In the genomic region with DNA sequence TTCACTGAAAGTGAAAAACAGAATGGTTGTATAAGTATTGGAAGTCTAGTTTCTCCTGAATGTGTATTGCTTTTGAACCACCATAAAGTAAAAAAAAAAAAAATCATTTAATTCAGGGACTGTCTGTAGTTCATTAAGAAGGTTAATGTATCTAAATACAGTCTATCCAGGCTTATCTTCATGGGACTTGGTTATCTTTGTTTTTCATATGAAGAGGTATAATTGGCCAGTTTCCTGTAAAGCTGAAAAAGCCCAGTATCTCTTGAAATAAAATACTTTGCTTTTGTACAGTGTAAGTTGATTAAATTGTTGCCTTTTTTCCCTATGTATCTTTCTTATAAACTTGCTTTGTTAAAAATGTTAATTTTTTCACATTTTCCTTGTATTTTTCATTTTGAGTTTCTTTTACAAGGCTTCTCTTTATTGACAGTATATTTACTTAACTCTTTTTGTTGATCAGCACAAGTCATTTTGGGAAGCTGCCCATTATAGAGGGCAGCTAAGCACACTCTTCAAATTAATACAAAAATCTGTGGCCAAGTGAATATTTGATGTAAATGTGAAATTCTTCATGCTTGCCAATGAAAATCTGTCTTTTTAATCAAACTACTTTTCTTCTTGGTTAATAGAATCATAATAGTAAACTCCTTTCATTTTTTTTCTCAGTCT, we compare ENCODE assay signal across 12 cellular contexts.
A peak's percentile ranks its signal among the peaks of the same experiment; 100 is the strongest.
DNase-seq lines count a peak whose midpoint lies in the region; TF ChIP-seq lines count a peak whose summit lies in the region.
"Had no signal": no experiment of that assay in that cellular context is flagged by ENCODE, and none has a peak within 500 bp of the region (broad histone marks: within the 10 kb centered on the region; RNA-seq: fewer than 3 reads in every experiment).

No MANE protein-coding gene starts in this region.

- DNase-seq in activated CD4-positive, alpha-beta T cell treated with anti-CD3 and anti-CD28 coated beads, Interleukin-2, amount 10 ng/mL, durations not matched to agents 24 days and 14 days: no peak
- DNase-seq in activated CD4-positive, alpha-beta T cell treated with anti-CD3 and anti-CD28 coated beads, Interleukin-2, amount 50 U/mL, for 1 hour: no peak
- DNase-seq in NCI-H2029 (lab: John Stamatoyannopoulos, UW) (peak; percentile 2), astrocyte of the hippocampus (ENCODE audit: low read depth, low spot score) (peak; percentile 39), osteocyte (ENCODE audit: extremely low spot score, unreplicated experiment) (no peak), retina (no peak), hippocampal formation (lab: John Stamatoyannopoulos, UW) (no peak), GM10248 (ENCODE audit: extremely low spot score) (no peak)
- DNase-seq: activated CD8-positive, alpha-beta memory T cell treated with anti-CD3 and anti-CD28 coated beads, Interleukin-2, amount 50 U/mL, for 4 hours; GOT3; NCI-H187 treated with DMSO at 0.1 percent for 48 hours had no signal

- H3K4me3 Mint-ChIP-seq in activated CD4-positive, alpha-beta T cell treated with anti-CD3 and anti-CD28 coated beads, Interleukin-2, amount 10 ng/mL, durations not matched to agents 24 days and 14 days: peak overlapping the region; percentile 52
- no peak overlapping the region for H3K4me3 Mint-ChIP-seq in osteocyte (ENCODE audit: unreplicated experiment)
- H3K4me3 Mint-ChIP-seq: nephron had no signal

- TF ChIP-seq CTCF in osteocyte (IDR thresholded peaks at IDR 0.05) (no peak), GM10248 (IDR thresholded peaks at IDR 0.05; ENCODE audit: control extremely low read depth, extremely low read depth, low read depth, missing control alignments) (no peak)

- H3K4me1 Mint-ChIP-seq in activated CD4-positive, alpha-beta T cell treated with anti-CD3 and anti-CD28 coated beads, Interleukin-2, amount 10 ng/mL, durations not matched to agents 24 days and 14 days: peaks cover 26% of the 10 kb centered on the region
- H3K4me1 Mint-ChIP-seq in osteocyte (ENCODE audit: unreplicated experiment): peaks cover 28% of the 10 kb centered on the region
- H3K4me1 Mint-ChIP-seq: nephron had no signal

- no peaks in the 10 kb centered on the region for H3K36me3 Mint-ChIP-seq in activated CD4-positive, alpha-beta T cell treated with anti-CD3 and anti-CD28 coated beads, Interleukin-2, amount 10 ng/mL, durations not matched to agents 24 days and 14 days (ENCODE audit: low read depth)
- peaks cover 2% of the 10 kb centered on the region for H3K36me3 Mint-ChIP-seq in osteocyte (ENCODE audit: unreplicated experiment)

- H3K27ac Mint-ChIP-seq in activated CD4-positive, alpha-beta T cell treated with anti-CD3 and anti-CD28 coated beads, Interleukin-2, amount 10 ng/mL, durations not matched to agents 24 days and 14 days: peak overlapping the region; percentile 87
- peak overlapping the region; percentile 70 for H3K27ac Mint-ChIP-seq in osteocyte (ENCODE audit: unreplicated experiment)
- H3K27ac Mint-ChIP-seq: nephron had no signal

- no peaks in the 10 kb centered on the region for H3K27me3 Mint-ChIP-seq in activated CD4-positive, alpha-beta T cell treated with anti-CD3 and anti-CD28 coated beads, Interleukin-2, amount 10 ng/mL, durations not matched to agents 24 days and 14 days
- no peaks in the 10 kb centered on the region for H3K27me3 Mint-ChIP-seq in osteocyte (ENCODE audit: unreplicated experiment)

- CTCF ChIA-PET in GM10248 (lab: Yijun Ruan, JAX): interaction anchor here (1.0 to 2.1 kb wide), 5 partner anchors 8 to 1500 kb away, joined by 3 to 6 read pairs (median 3); no protein-coding TSS in a partner anchor

- peaks cover 18% of the 10 kb centered on the region for H3K9me3 Mint-ChIP-seq in activated CD4-positive, alpha-beta T cell treated with anti-CD3 and anti-CD28 coated beads, Interleukin-2, amount 10 ng/mL, durations not matched to agents 24 days and 14 days
- peaks cover 19% of the 10 kb centered on the region for H3K9me3 Mint-ChIP-seq in osteocyte (ENCODE audit: unreplicated experiment)

- POLR2A ChIA-PET in GM10248 (lab: Yijun Ruan, JAX): no interaction called here

- intact Hi-C loops in activated CD4-positive, alpha-beta T cell treated with anti-CD3 and anti-CD28 coated beads, Interleukin-2, amount 10 ng/mL, durations not matched to agents 24 days and 14 days (cut with micrococcal nuclease): loop anchor here (2.0 to 5.0 kb wide), 3 partner anchors 864 to 1411 kb away; partner anchors contain the start of gene ATP2B1

Comparison
In these comparisons a context has a peak if more than half of its experiments do, and no peak if none do; other contexts are left out.
1. DNase-seq: peak in NCI-H2029 (single experiment) and astrocyte of the hippocampus (single experiment); none in activated CD4-positive, alpha-beta T cell treated with anti-CD3 and anti-CD28 coated beads, Interleukin-2, amount 10 ng/mL, durations not matched to agents 24 days and 14 days (single experiment), activated CD4-positive, alpha-beta T cell treated with anti-CD3 and anti-CD28 coated beads, Interleukin-2, amount 50 U/mL, for 1 hour (single experiment), osteocyte (single experiment), retina (single experiment), hippocampal formation (0 of 2) and GM10248 (single experiment).